In genomic region chr17:49494937-49495841, GRCh38 we compare ENCODE assay signal across 8 cellular contexts. TPM values are rescaled to one million over a fixed set of nuclear protein-coding genes. Genes with fewer than 3 reads are reported as not detected.
DNase-seq lines count a peak whose midpoint lies in the region; ATAC-seq lines count a peak whose summit lies in the region.

Gene NGFR, plus strand, starts transcription at chr17:49495293. Its CDS starts 125 bp downstream, at chr17:49495418.

- H3K4me3 ChIP-seq in SJCRH30: peak within 1 kb of the TSS; percentile 84

- no peaks in the 10 kb centered on the region for H3K9me3 ChIP-seq in SJCRH30 (replicated peaks)

- H3K4me3 Mint-ChIP-seq in activated naive CD8-positive, alpha-beta T cell treated with anti-CD3 and anti-CD28 coated beads, Interleukin-2, amount 50 U/mL, for 24 hours: peak within 1 kb of the TSS; percentile 59

- H3K27ac ChIP-seq in SJCRH30: peak within 1 kb of the TSS; percentile 44; the same call in 1 of the 2 replicates

- peak; percentile 72 for DNase-seq in G401 (ENCODE audit: low spot score)
- DNase-seq in HT-29 (ENCODE audit: low spot score): peak; percentile 10
- DNase-seq in SJCRH30: peak; percentile 63 to 82
- peak; percentile 44 for DNase-seq in activated naive CD8-positive, alpha-beta T cell treated with anti-CD3 and anti-CD28 coated beads, Interleukin-2, amount 50 U/mL, for 24 hours
- peak; percentile 62 for DNase-seq in hepatic stellate cell (ENCODE audit: low spot score)
- DNase-seq in putamen (ENCODE audit: low spot score): peak; percentile 68

- peaks cover 48% of the 10 kb centered on the region for H3K27me3 Mint-ChIP-seq in activated naive CD8-positive, alpha-beta T cell treated with anti-CD3 and anti-CD28 coated beads, Interleukin-2, amount 50 U/mL, for 24 hours

- H3K9me3 Mint-ChIP-seq in activated naive CD8-positive, alpha-beta T cell treated with anti-CD3 and anti-CD28 coated beads, Interleukin-2, amount 50 U/mL, for 24 hours: no peaks in the 10 kb centered on the region

- peaks cover 30% of the 10 kb centered on the region for H3K4me1 ChIP-seq in SJCRH30

- no peaks in the 10 kb centered on the region for H3K36me3 Mint-ChIP-seq in activated naive CD8-positive, alpha-beta T cell treated with anti-CD3 and anti-CD28 coated beads, Interleukin-2, amount 50 U/mL, for 24 hours (ENCODE audit: low read depth)

- peaks cover 22% of the 10 kb centered on the region for H3K4me1 Mint-ChIP-seq in activated naive CD8-positive, alpha-beta T cell treated with anti-CD3 and anti-CD28 coated beads, Interleukin-2, amount 50 U/mL, for 24 hours

- ATAC-seq in activated naive CD8-positive, alpha-beta T cell treated with anti-CD3 and anti-CD28 coated beads, Interleukin-2, amount 50 U/mL, for 24 hours: peak; percentile 70
- ATAC-seq in GM18868 (IDR thresholded peaks at IDR 0.05; ENCODE audit: unreplicated experiment): no peak
- no peak for ATAC-seq in HG03135 (IDR thresholded peaks at IDR 0.05; ENCODE audit: unreplicated experiment)

- in situ Hi-C loops in G401 (cut with HindIII; ENCODE audit: low sequenced_read_pairs): no loop called here

- no peaks in the 10 kb centered on the region for H3K27me3 ChIP-seq in SJCRH30

- H3K36me3 ChIP-seq in SJCRH30: no peaks in the 10 kb centered on the region; the same call in 1 of the 2 replicates

- H3K27ac Mint-ChIP-seq in activated naive CD8-positive, alpha-beta T cell treated with anti-CD3 and anti-CD28 coated beads, Interleukin-2, amount 50 U/mL, for 24 hours: no peak within 1 kb of the TSS

RNA-seq across cellular contexts. Expression of gene NGFR, which starts in this region (rescaled TPM):
- total RNA-seq in G401 (2014; rRNA removed; shearing (Covaris generic)): 2.7 and 3.9 TPM in 2 replicates
- 0.05 TPM in 1 of 2 replicates, not detected in the other for total RNA-seq in HT-29 (2014; rRNA removed; shearing (Covaris generic))
- total RNA-seq in SJCRH30 (2014; rRNA removed; shearing (Covaris generic)): 104 and 105 TPM in 2 replicates

Comparison
In these comparisons a context has a peak if more than half of its experiments do, and no peak if none do; other contexts are left out.
1. RNA of gene NGFR (total RNA-seq): 104 to 105 TPM in SJCRH30; 2.7 to 3.9 TPM in G401 and 0.05 TPM in HT-29; every median in the first group is over 10 times any median in the second.
2. Peak in DNase-seq in HT-29; RNA of the gene not detected or under 1 TPM.
3. DNase-seq: peak in every context shown above with its lines; median percentile 72 in SJCRH30; 72 in G401; 68 in putamen; 62 in hepatic stellate cell; 44 in activated naive CD8-positive, alpha-beta T cell treated with anti-CD3 and anti-CD28 coated beads, Interleukin-2, amount 50 U/mL, for 24 hours; 10 in HT-29.